In the genomic region with DNA sequence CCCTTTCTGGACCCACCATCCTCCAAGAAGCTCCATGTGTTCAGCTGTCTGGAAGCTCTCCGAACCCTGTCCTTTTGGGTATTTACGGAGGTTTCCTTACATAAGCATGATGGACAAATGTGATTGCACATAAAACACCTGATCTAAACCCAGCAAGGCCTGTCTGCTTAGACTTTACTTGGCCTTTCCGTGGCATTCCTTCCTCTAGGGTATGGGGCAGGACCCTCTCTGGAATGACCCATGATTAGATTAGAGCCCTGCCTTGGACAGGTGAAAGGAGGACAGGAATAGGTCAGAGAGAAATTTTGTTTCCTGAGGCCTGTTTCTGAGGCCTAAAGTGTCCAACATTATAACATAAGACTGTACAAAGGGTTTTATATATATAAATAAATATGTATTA, we compare ENCODE assay signal across 22 cellular contexts. TPM values are rescaled to one million over a fixed set of nuclear protein-coding genes. Genes with fewer than 3 reads are reported as not detected.
DNase-seq lines count a peak whose midpoint lies in the region; ATAC-seq and TF ChIP-seq lines count a peak whose summit lies in the region.
"Had no signal": no experiment of that assay in that cellular context is flagged by ENCODE, and none has a peak within 500 bp of the region (broad histone marks: within the 10 kb centered on the region; RNA-seq: fewer than 3 reads in every experiment).

No MANE protein-coding gene starts in this region.

- H2AFZ ChIP-seq in smooth muscle cell (ENCODE audit: low read depth): no peak overlapping the region

- H3K27me3 ChIP-seq in endodermal cell (ENCODE audit: control insufficient read depth, insufficient read depth, low read length, poor library complexity, severe bottlenecking) (no peaks in the 10 kb centered on the region), smooth muscle cell (ENCODE audit: low read depth) (no peaks in the 10 kb centered on the region), transverse colon (peaks cover 11% of the 10 kb centered on the region), A673 (replicated peaks; ENCODE audit: insufficient read depth, low read depth, low read length, poor library complexity) (no peaks in the 10 kb centered on the region)

- H3K27me3 Mint-ChIP-seq in HFFc6 (ENCODE audit: insufficient read depth) (peaks cover 3% of the 10 kb centered on the region), endodermal cell (ENCODE audit: insufficient read depth) (peaks cover 5% of the 10 kb centered on the region), mesothelial cell of epicardium (ENCODE audit: low read depth) (no peaks in the 10 kb centered on the region), T-cell (peaks cover 13 to 25% of the 10 kb centered on the region in 2 donors)

- no peak overlapping the region for H3K4me3 Mint-ChIP-seq in HFFc6
- no peak overlapping the region for H3K4me3 Mint-ChIP-seq in endodermal cell
- no peak overlapping the region for H3K4me3 Mint-ChIP-seq in mesothelial cell of epicardium
- no peak overlapping the region for H3K4me3 Mint-ChIP-seq in T-cell
- H3K4me3 Mint-ChIP-seq: B cell; CD4-positive, alpha-beta memory T cell; CD4-positive, CD25-positive, alpha-beta regulatory T cell; CD8-positive, alpha-beta memory T cell had no signal

- H3K4me3 ChIP-seq in endodermal cell (ENCODE audit: low read length) (no peak overlapping the region), smooth muscle cell (no peak overlapping the region), transverse colon (no peak overlapping the region), A673 (ENCODE audit: low read depth, low read length, poor library complexity, severe bottlenecking) (no peak overlapping the region)
- H3K4me3 ChIP-seq: BLaER1 treated with 17β-estradiol and CSF1 and Interleukin-3, amounts not matched to agents 10 nM and 100 nM had no signal

- H4K20me1 ChIP-seq in smooth muscle cell (ENCODE audit: low read depth): no peaks in the 10 kb centered on the region

- no peak for TF ChIP-seq POLR2A in transverse colon (IDR thresholded peaks at IDR 0.05)

- H3K9me3 Mint-ChIP-seq in HFFc6: no peaks in the 10 kb centered on the region
- no peaks in the 10 kb centered on the region for H3K9me3 Mint-ChIP-seq in endodermal cell
- no peaks in the 10 kb centered on the region for H3K9me3 Mint-ChIP-seq in mesothelial cell of epicardium
- H3K9me3 Mint-ChIP-seq in T-cell: no peaks in the 10 kb centered on the region
- H3K9me3 Mint-ChIP-seq: CD4-positive, alpha-beta memory T cell; CD4-positive, CD25-positive, alpha-beta regulatory T cell; CD8-positive, alpha-beta memory T cell had no signal

- H3K36me3 Mint-ChIP-seq in HFFc6 (ENCODE audit: low read depth): no peaks in the 10 kb centered on the region
- no peaks in the 10 kb centered on the region for H3K36me3 Mint-ChIP-seq in endodermal cell (ENCODE audit: low read depth)
- H3K36me3 Mint-ChIP-seq in mesothelial cell of epicardium: no peaks in the 10 kb centered on the region
- no peaks in the 10 kb centered on the region for H3K36me3 Mint-ChIP-seq in T-cell
- H3K36me3 Mint-ChIP-seq: CD4-positive, alpha-beta memory T cell; CD4-positive, CD25-positive, alpha-beta regulatory T cell; CD8-positive, alpha-beta memory T cell had no signal

- POLR2A ChIA-PET in A673 (lab: Charles Lee; ENCODE audit: low non-redundant PET) (no interaction called here), T-cell (lab: Charles Lee) (no interaction called here)

- in situ Hi-C loops in transverse colon (cut with MboI; ENCODE audit: low pct_ligation_motif_present in 1 of 4, low pct_unique_long_range_greater_than_20kb in 1 of 4, low sequenced_read_pairs in 3 of 4): loop anchor here in 2 of 4 donors (25.0 kb wide), 2 partner anchors 534 to 834 kb away; no protein-coding TSS in a partner anchor

- H3K9me3 ChIP-seq in endodermal cell (ENCODE audit: control insufficient read depth, low read length) (no peaks in the 10 kb centered on the region), smooth muscle cell (replicated peaks; ENCODE audit: low read depth) (no peaks in the 10 kb centered on the region), transverse colon (no peaks in the 10 kb centered on the region), A673 (ENCODE audit: low read depth, low read length, poor library complexity, severe bottlenecking) (no peaks in the 10 kb centered on the region)
- H3K9me3 ChIP-seq: BLaER1 treated with 17β-estradiol and CSF1 and Interleukin-3, amounts not matched to agents 10 nM and 100 nM had no signal

- no TSS peak for BruUV-seq in A673 (replicated peaks; lab: Mats Ljungman, UMichigan)

- H3K9ac ChIP-seq in endodermal cell (ENCODE audit: extremely low read depth, low read length, poor library complexity, severe bottlenecking) (no peak overlapping the region), smooth muscle cell (ENCODE audit: low read depth) (no peak overlapping the region)
- H3K9ac ChIP-seq: BLaER1 treated with 17β-estradiol and CSF1 and Interleukin-3, amounts not matched to agents 10 nM and 100 nM had no signal

- H3K4me2 ChIP-seq in smooth muscle cell: no peak overlapping the region
- H3K4me2 ChIP-seq: BLaER1 treated with 17β-estradiol and CSF1 and Interleukin-3, amounts not matched to agents 10 nM and 100 nM had no signal

- H3K4me1 Mint-ChIP-seq in HFFc6 (ENCODE audit: low read depth): peaks cover 14% of the 10 kb centered on the region; the same call in 1 of the 2 replicates
- peaks cover 54% of the 10 kb centered on the region for H3K4me1 Mint-ChIP-seq in endodermal cell
- peaks cover 88% of the 10 kb centered on the region for H3K4me1 Mint-ChIP-seq in mesothelial cell of epicardium
- H3K4me1 Mint-ChIP-seq in T-cell: no peaks in the 10 kb centered on the region
- H3K4me1 Mint-ChIP-seq: B cell; CD4-positive, alpha-beta memory T cell; CD4-positive, CD25-positive, alpha-beta regulatory T cell; CD8-positive, alpha-beta memory T cell had no signal

- H3F3A ChIP-seq in smooth muscle cell (ENCODE audit: low read depth): no peaks in the 10 kb centered on the region

- no peak for ATAC-seq in T-cell (replicated peaks in 1 of 4)

- H3K36me3 ChIP-seq in endodermal cell (ENCODE audit: control insufficient read depth, insufficient read depth, low read length): no peaks in the 10 kb centered on the region
- no peaks in the 10 kb centered on the region for H3K36me3 ChIP-seq in smooth muscle cell (ENCODE audit: low read depth)
- no peaks in the 10 kb centered on the region for H3K36me3 ChIP-seq in transverse colon
- no peaks in the 10 kb centered on the region for H3K36me3 ChIP-seq in A673 (ENCODE audit: insufficient read depth, low read length, poor library complexity, severe bottlenecking)
- H3K36me3 ChIP-seq: BLaER1 treated with 17β-estradiol and CSF1 and Interleukin-3, amounts not matched to agents 10 nM and 100 nM had no signal

- TF ChIP-seq EP300 in transverse colon (IDR thresholded peaks at IDR 0.05; ENCODE audit: low read depth): no peak

- peaks cover 40% of the 10 kb centered on the region for H3K79me2 ChIP-seq in smooth muscle cell (ENCODE audit: low read depth)

- CTCF ChIA-PET in A673 (lab: Charles Lee): no interaction called here
- CTCF ChIA-PET in T-cell (lab: Charles Lee): no interaction called here

- no peak overlapping the region for H3K27ac Mint-ChIP-seq in HFFc6
- no peak overlapping the region for H3K27ac Mint-ChIP-seq in endodermal cell
- H3K27ac Mint-ChIP-seq in mesothelial cell of epicardium: peak overlapping the region; percentile 99
- H3K27ac Mint-ChIP-seq in T-cell: no peak overlapping the region
- H3K27ac Mint-ChIP-seq: B cell; CD4-positive, CD25-positive, alpha-beta regulatory T cell had no signal

- H3K4me1 ChIP-seq in endodermal cell (ENCODE audit: control insufficient read depth, insufficient read depth, low read length) (peaks cover 16% of the 10 kb centered on the region), smooth muscle cell (ENCODE audit: low read depth) (peaks cover 37% of the 10 kb centered on the region), transverse colon (no peaks in the 10 kb centered on the region), A673 (ENCODE audit: insufficient read depth, low read length, poor library complexity, severe bottlenecking) (peaks cover 28% of the 10 kb centered on the region)

- TF ChIP-seq CTCF in HFFc6 (IDR thresholded peaks at IDR 0.05) (0 out of 2 replicates have a peak, but pooled peaks have one; percentile 10), endodermal cell (conservative IDR thresholded peaks at IDR 0.05) (peak; percentile 64), mesothelial cell of epicardium (IDR thresholded peaks at IDR 0.05; ENCODE audit: unreplicated experiment) (no peak), smooth muscle cell (IDR thresholded peaks at IDR 0.05; ENCODE audit: borderline replicate concordance, insufficient read depth, poor library complexity, severe bottlenecking) (peak; percentile 10), transverse colon (IDR thresholded peaks at IDR 0.05) (no peak), A673 (conservative IDR thresholded peaks at IDR 0.05; ENCODE audit: low read depth, low read length) (no peak)

- 96 to 100% methylated on average over 1 to 3 of the region's 3 CpGs for WGBS in endodermal cell (ENCODE audit: insufficient coverage in 1 of 2, insufficient read length in 1 of 2), 2 experiments
- WGBS in smooth muscle cell (ENCODE audit: low lambda C conversion rate): 74% methylated on average over 3 of the region's 3 CpGs
- WGBS in transverse colon (ENCODE audit: low coverage in 1 of 2), 2 donors: 82 to 87% methylated on average over 2 to 3 of the region's 3 CpGs

- intact Hi-C loops in transverse colon (cut with DNase I; ENCODE audit: low total_unique reads): no loop called here
- intact Hi-C loops in A673 (cut with micrococcal nuclease; ENCODE audit: unreplicated experiment): no loop called here

- H3K27ac ChIP-seq in endodermal cell (ENCODE audit: low read depth, low read length): no peak overlapping the region
- no peak overlapping the region for H3K27ac ChIP-seq in smooth muscle cell (ENCODE audit: low read depth)
- H3K27ac ChIP-seq in transverse colon: no peak overlapping the region
- no peak overlapping the region for H3K27ac ChIP-seq in A673 (ENCODE audit: low read depth, low read length, poor library complexity, severe bottlenecking)
- H3K27ac ChIP-seq: BLaER1 treated with 17β-estradiol and CSF1 and Interleukin-3, amounts not matched to agents 10 nM and 100 nM; C4-2B had no signal

- DNase-seq in HFFc6 (no peak), endodermal cell (peak; percentile 41), mesothelial cell of epicardium (ENCODE audit: low spot score in 2 of 2, unreplicated experiment in 2 of 2) (no peak), smooth muscle cell (lab: John Stamatoyannopoulos, UW; ENCODE audit: unreplicated experiment) (no peak), DMS79 treated with DMSO at 0.1 percent for 48 hours (lab: John Stamatoyannopoulos, UW) (no peak), transverse colon (no peak), A673 (ENCODE audit: low spot score) (no peak), T-cell (no peak)
- DNase-seq: 8988T; AML-193; CD4-positive, alpha-beta memory T cell; CD4-positive, CD25-positive, alpha-beta regulatory T cell; CD8-positive, alpha-beta memory T cell; COR-L47; DMS 273 treated with DMSO at 0.1 percent for 48 hours; DMS153; DMS53; DMS79; GF-D8 had no signal

RNA-seq across cellular contexts. Expression of a gene that starts 16.9 kb away (rescaled TPM):
- total RNA-seq in HFFc6 (2021; fragmentation: NEBNext Ultra II Directional; extraction: Animal tissue kit (Norgen Biotek cat#: 25700)): 1 to 10 TPM; 5.6 to 8.1 (median 7.0) TPM
- total RNA-seq in endodermal cell (10 to 100 TPM; 49.8 to 73.1 TPM), mesothelial cell of epicardium (143 to 151 TPM (median 145 TPM) in 3 replicates), smooth muscle cell (43.6 and 67.8 TPM in 2 replicates), transverse colon (1 to 10 TPM; 5.6 to 9.7 (median 7.4) TPM), A673 (2021) (6.8 and 15.6 TPM in 2 replicates), T-cell (under 1 TPM in 3 of 5 donors, not detected in 2; 0.13 to 0.82 (median 0.33) TPM)
- polyA plus RNA-seq in endodermal cell (2013, experiment 1 of 2): 39.5 TPM
- 36.6 TPM for polyA plus RNA-seq in endodermal cell (2013, experiment 2 of 2)
- polyA plus RNA-seq in smooth muscle cell: 39.8 and 41.1 TPM in 2 replicates
- total RNA-seq: CD4-positive, CD25-positive, alpha-beta regulatory T cell had no signal
- polyA plus RNA-seq: CD4-positive, alpha-beta memory T cell; CD4-positive, CD25-positive, alpha-beta regulatory T cell had no signal

RNA-seq across cellular contexts. Expression of a gene that starts 22.4 kb away (rescaled TPM):
- total RNA-seq in HFFc6 (2021; fragmentation: NEBNext Ultra II Directional; extraction: Animal tissue kit (Norgen Biotek cat#: 25700)): 10 to 100 TPM; 20.5 to 27.1 (median 21.9) TPM
- total RNA-seq in endodermal cell (10 to 100 TPM; 33.3 to 38.2 TPM), mesothelial cell of epicardium (36.6 to 40.0 TPM (median 38.0 TPM) in 3 replicates), smooth muscle cell (11.6 and 17.7 TPM in 2 replicates), transverse colon (10 to 100 TPM in 2 of 4 donors, 1 to 10 TPM in 1, not detected in 1; 5.2 to 16.0 (median 12.2) TPM), A673 (2021) (39.0 and 39.3 TPM in 2 replicates), T-cell (10 to 100 TPM in 4 of 5 donors, 1 to 10 TPM in 1; 9.5 to 17.8 (median 17.3) TPM)
- polyA plus RNA-seq in endodermal cell (2013, experiment 1 of 2): 35.9 TPM
- polyA plus RNA-seq in endodermal cell (2013, experiment 2 of 2): 30.3 TPM
- 39.8 and 43.8 TPM in 2 replicates for polyA plus RNA-seq in smooth muscle cell

Comparison
In these comparisons a context has a peak if more than half of its experiments do, and no peak if none do; other contexts are left out.
1. CTCF ChIP-seq: peak in HFFc6 (single experiment), endodermal cell (single experiment) and smooth muscle cell (single experiment); none in mesothelial cell of epicardium (single experiment), transverse colon (0 of 5) and A673 (single experiment).